In the genomic region with DNA sequence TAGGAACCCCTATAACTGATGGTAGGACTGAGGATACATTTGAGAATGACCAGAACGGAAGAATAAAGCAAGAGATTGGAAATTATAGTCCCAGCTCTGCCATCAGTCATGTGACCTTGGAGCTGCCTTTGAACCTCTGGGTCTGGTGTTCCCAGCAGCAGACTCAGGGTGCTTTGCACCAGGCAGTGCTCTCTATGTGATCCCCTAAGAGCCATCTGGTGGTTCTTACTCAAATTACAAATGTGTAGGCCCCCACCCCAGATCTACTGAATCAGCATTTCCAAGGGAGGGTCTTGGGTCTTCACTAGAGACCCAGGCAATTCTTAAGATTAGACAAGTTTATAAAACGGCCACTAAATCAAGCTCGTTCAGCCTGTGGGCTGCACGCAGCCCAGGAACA, we compare ENCODE assay signal across 22 cellular contexts. TPM values are rescaled to one million over a fixed set of nuclear protein-coding genes. Genes with fewer than 3 reads are reported as not detected.
"Had no signal": no experiment of that assay in that cellular context is flagged by ENCODE, and none has a peak within 500 bp of the region (broad histone marks: within the 10 kb centered on the region; RNA-seq: fewer than 3 reads in every experiment).

No MANE protein-coding gene starts in this region.

- H3K4me1 ChIP-seq: tibial artery had no signal

- FAIRE-seq: kidney, urothelium cell line had no signal

- H2AFZ ChIP-seq: hepatocyte had no signal

- H3K27ac ChIP-seq: brain microvascular endothelial cell, coronary artery, esophagus muscularis mucosa, hepatocyte, left ventricle myocardium inferior, skin epidermis, tibial artery had no signal

- H3K4me3 ChIP-seq: coronary artery, esophagus muscularis mucosa, hepatocyte, left ventricle myocardium inferior, skin epidermis, tibial artery had no signal

- H3K79me2 ChIP-seq: hepatocyte had no signal

- ATAC-seq: natural killer cell treated with Interleukin-12 subunit alpha and Interleukin-12 subunit beta and Interleukin-15 and Interleukin-18, amount 100 ng/mL, for 72 hours had no signal

- H3K9me3 ChIP-seq: esophagus muscularis mucosa, left ventricle myocardium inferior, tibial artery had no signal

- H3K4me2 ChIP-seq: hepatocyte had no signal

- H3K4me3 Mint-ChIP-seq: activated CD4-positive, alpha-beta T cell treated with anti-CD3 and anti-CD28 coated beads, Interleukin-2, amount 10 ng/mL, durations not matched to agents 7 days and 5 days; activated naive CD8-positive, alpha-beta T cell treated with anti-CD3 and anti-CD28 coated beads for 36 hours; central memory CD8-positive, alpha-beta T cell; memory B cell; natural killer cell treated with Interleukin-12 subunit alpha and Interleukin-12 subunit beta and Interleukin-15 and Interleukin-18, amount 100 ng/mL, for 72 hours had no signal

- H3K27me3 ChIP-seq: brain microvascular endothelial cell, esophagus muscularis mucosa, hepatocyte, tibial artery had no signal

- H3K27me3 Mint-ChIP-seq: activated CD4-positive, alpha-beta T cell treated with anti-CD3 and anti-CD28 coated beads, Interleukin-2, amount 10 ng/mL, durations not matched to agents 7 days and 5 days; activated naive CD8-positive, alpha-beta T cell treated with anti-CD3 and anti-CD28 coated beads for 36 hours; central memory CD8-positive, alpha-beta T cell; memory B cell; natural killer cell treated with Interleukin-12 subunit alpha and Interleukin-12 subunit beta and Interleukin-15 and Interleukin-18, amount 100 ng/mL, for 72 hours had no signal

- H3K4me1 Mint-ChIP-seq: activated CD4-positive, alpha-beta T cell treated with anti-CD3 and anti-CD28 coated beads, Interleukin-2, amount 10 ng/mL, durations not matched to agents 7 days and 5 days; activated naive CD8-positive, alpha-beta T cell treated with anti-CD3 and anti-CD28 coated beads for 36 hours; central memory CD8-positive, alpha-beta T cell; memory B cell had no signal

- DNase-seq: activated CD4-positive, alpha-beta T cell treated with anti-CD3 and anti-CD28 coated beads, Interleukin-2, amount 10 ng/mL, durations not matched to agents 7 days and 5 days; activated CD8-positive, alpha-beta memory T cell treated with anti-CD3 and anti-CD28 coated beads for 24 hours; activated gamma-delta T cell treated with Interleukin-2 at 50 U/mL for 16 hours; activated naive CD8-positive, alpha-beta T cell treated with anti-CD3 and anti-CD28 coated beads for 36 hours; brain microvascular endothelial cell; kidney; left ventricle myocardium inferior; nucleus accumbens; stimulated activated CD4-positive, alpha-beta T cell treated with anti-CD3 and anti-CD28 coated beads, Interleukin-4, amount 100 ng/mL, for 24 hours; stimulated activated naive CD4-positive, alpha-beta T cell; tibial artery had no signal

- H3K27ac Mint-ChIP-seq: activated CD4-positive, alpha-beta T cell treated with anti-CD3 and anti-CD28 coated beads, Interleukin-2, amount 10 ng/mL, durations not matched to agents 7 days and 5 days; activated naive CD8-positive, alpha-beta T cell treated with anti-CD3 and anti-CD28 coated beads for 36 hours; memory B cell; natural killer cell treated with Interleukin-12 subunit alpha and Interleukin-12 subunit beta and Interleukin-15 and Interleukin-18, amount 100 ng/mL, for 72 hours had no signal

- H3K9me3 Mint-ChIP-seq: activated CD4-positive, alpha-beta T cell treated with anti-CD3 and anti-CD28 coated beads, Interleukin-2, amount 10 ng/mL, durations not matched to agents 7 days and 5 days; activated naive CD8-positive, alpha-beta T cell treated with anti-CD3 and anti-CD28 coated beads for 36 hours; central memory CD8-positive, alpha-beta T cell; memory B cell; natural killer cell treated with Interleukin-12 subunit alpha and Interleukin-12 subunit beta and Interleukin-15 and Interleukin-18, amount 100 ng/mL, for 72 hours had no signal

RNA-seq across cellular contexts. Expression of a gene that starts 40.2 kb away (rescaled TPM):
- total RNA-seq: activated CD4-positive, alpha-beta T cell treated with anti-CD3 and anti-CD28 coated beads, Interleukin-2, amount 10 ng/mL, durations not matched to agents 7 days and 5 days; activated naive CD8-positive, alpha-beta T cell treated with anti-CD3 and anti-CD28 coated beads for 36 hours; esophagus muscularis mucosa; glomerular endothelial cell; hepatocyte; kidney; left ventricle myocardium inferior; posterior vena cava; subcutaneous adipose tissue had no signal
- polyA plus RNA-seq: hepatocyte had no signal
